1 cellular context compared by ENCODE assay signal in genomic region chr5:72281764-72282499, GRCh38.
TF ChIP-seq lines count a peak whose summit lies in the region.

No MANE protein-coding gene starts in this region.

TF ChIP-seq in K562, 482 proteins besides CTCF, POLR2A, EP300 and RAD21 (continued from another document and continues in another):
- TF ChIP-seq AFF1 (IDR thresholded peaks at IDR 0.05; ENCODE audit: low read depth in 1 of 2, partially characterized antibody in 2 of 2) = peak in 1 of 2 experiments; percentile 62
- TF ChIP-seq ZNF592 (IDR thresholded peaks at IDR 0.05) = peak; percentile 85
- no peak for TF ChIP-seq ZBTB2 (IDR thresholded peaks at IDR 0.05)
- TF ChIP-seq JUN (IDR thresholded peaks at IDR 0.05; ENCODE audit: borderline replicate concordance, low read depth, low read length) = peak; percentile 70; the same call in 1 of the 2 replicates
- no peak for TF ChIP-seq JUN (CRISPR knock-in tag; IDR thresholded peaks at IDR 0.05; ENCODE audit: borderline replicate concordance)
- no peak for TF ChIP-seq HDAC6 (IDR thresholded peaks at IDR 0.05; ENCODE audit: low read depth, low read length)
- TF ChIP-seq SAP30 (IDR thresholded peaks at IDR 0.05; ENCODE audit: borderline replicate concordance, insufficient read depth, low read depth, low read length, poor library complexity, severe bottlenecking) = no peak
- no peak for TF ChIP-seq MBD2 (IDR thresholded peaks at IDR 0.05; ENCODE audit: borderline replicate concordance, low read depth)
- TF ChIP-seq SMARCE1 (IDR thresholded peaks at IDR 0.05) = peak; percentile 70; the same call in 1 of the 2 replicates
- TF ChIP-seq BRD9 (IDR thresholded peaks at IDR 0.05; ENCODE audit: low read depth, partially characterized antibody) = peak; percentile 82
- TF ChIP-seq MTA2 (IDR thresholded peaks at IDR 0.05; ENCODE audit: low read depth) = peak; percentile 50
- TF ChIP-seq NBN (IDR thresholded peaks at IDR 0.05; ENCODE audit: low read depth) = peak; percentile 66
- TF ChIP-seq NR2C2 (CRISPR knock-in tag; IDR thresholded peaks at IDR 0.05) = no peak
- TF ChIP-seq NR2C2 (tag; IDR thresholded peaks at IDR 0.05) = peak; percentile 61; the same call in 1 of the 2 replicates
- peak; percentile 42; the same call in 1 of the 2 replicates for TF ChIP-seq PML (IDR thresholded peaks at IDR 0.05; ENCODE audit: low read length)
- peak; percentile 62 for TF ChIP-seq FOXJ2 (tag; IDR thresholded peaks at IDR 0.05)
- peak in 1 of 2 experiments; percentile 53; a peak in 1 of 4 replicates for TF ChIP-seq ARNT (IDR thresholded peaks at IDR 0.05)
- peak; percentile 21; the same call in 1 of the 2 replicates for TF ChIP-seq RNF2 (IDR thresholded peaks at IDR 0.05)
- peak; percentile 6; the same call in 1 of the 2 replicates for TF ChIP-seq SMAD4 (CRISPR knock-in tag; conservative IDR thresholded peaks at IDR 0.05)
- peak; percentile 27; the same call in 1 of the 2 replicates for TF ChIP-seq NFIC (IDR thresholded peaks at IDR 0.05)
- TF ChIP-seq RBFOX2 (IDR thresholded peaks at IDR 0.05; ENCODE audit: low read depth, low read length) = peak; percentile 82
- TF ChIP-seq JUNB (CRISPR knock-in tag; conservative IDR thresholded peaks at IDR 0.05) = peak; percentile 52; the same call in 1 of the 2 replicates
- TF ChIP-seq POLR2B (IDR thresholded peaks at IDR 0.05; ENCODE audit: low read depth, partially characterized antibody) = peak; percentile 69
- TF ChIP-seq MYNN (IDR thresholded peaks at IDR 0.05) = no peak
- no peak for TF ChIP-seq MYNN (CRISPR knock-in tag; IDR thresholded peaks at IDR 0.05)
- no peak for TF ChIP-seq OTX1 (CRISPR knock-in tag; IDR thresholded peaks at IDR 0.05)
- no peak for TF ChIP-seq CBX2 (IDR thresholded peaks at IDR 0.05; ENCODE audit: insufficient read depth, low read length, poor library complexity, severe bottlenecking)
- peak; percentile 51 for TF ChIP-seq TAL1 (IDR thresholded peaks at IDR 0.05)
- peak; percentile 99 for TF ChIP-seq MEIS2 (IDR thresholded peaks at IDR 0.05; ENCODE audit: partially characterized antibody)
- TF ChIP-seq DMBX1 (CRISPR knock-in tag; IDR thresholded peaks at IDR 0.05; ENCODE audit: borderline replicate concordance) = peak; percentile 85
- TF ChIP-seq SMAD3 (CRISPR knock-in tag; conservative IDR thresholded peaks at IDR 0.05) = 0 out of 2 replicates have a peak, but pooled peaks have one; percentile 65
- peak; percentile 62 for TF ChIP-seq ZNF239 (CRISPR knock-in tag; IDR thresholded peaks at IDR 0.05)
- peak; percentile 33; the same call in 1 of the 2 replicates for TF ChIP-seq CBFA2T3 (IDR thresholded peaks at IDR 0.05)
- 0 out of 2 replicates have a peak, but pooled peaks have one; percentile 11 for TF ChIP-seq NCOR1 (IDR thresholded peaks at IDR 0.05)
- peak in 1 of 2 experiments; percentile 82; a peak in 2 of 4 replicates for TF ChIP-seq TEAD1 (CRISPR knock-in tag; IDR thresholded peaks at IDR 0.05)
- TF ChIP-seq JUND (IDR thresholded peaks at IDR 0.05; ENCODE audit: borderline replicate concordance, low read depth, low read length) = peak; percentile 92
- TF ChIP-seq JUND (tag; IDR thresholded peaks at IDR 0.05; ENCODE audit: borderline replicate concordance, low read depth, low read length) = peak; percentile 85; the same call in 2 of the 3 replicates
- TF ChIP-seq NR4A1 (CRISPR knock-in tag; IDR thresholded peaks at IDR 0.05) = no peak
- TF ChIP-seq NR4A1 (tag; IDR thresholded peaks at IDR 0.05) = 0 out of 2 replicates have a peak, but pooled peaks have one; percentile 61
- peak in 1 of 2 experiments; percentile 64; a peak in 1 of 4 replicates for TF ChIP-seq ZNF639 (CRISPR knock-in tag; conservative IDR thresholded peaks at IDR 0.05 in 1 of 2, IDR thresholded peaks at IDR 0.05 in 1 of 2)
- peak; percentile 18 to 33; a peak in 2 of 4 replicates for TF ChIP-seq MAZ (CRISPR knock-in tag; conservative IDR thresholded peaks at IDR 0.05 in 1 of 2, IDR thresholded peaks at IDR 0.05 in 1 of 2)
- no peak for TF ChIP-seq ZNF253 (CRISPR knock-in tag; conservative IDR thresholded peaks at IDR 0.05)
- peak; percentile 28; the same call in 1 of the 2 replicates for TF ChIP-seq MTA1 (IDR thresholded peaks at IDR 0.05; ENCODE audit: borderline replicate concordance)
- no peak; the same call in 1 of the 2 replicates for TF ChIP-seq KLF6 (CRISPR knock-in tag; IDR thresholded peaks at IDR 0.05; ENCODE audit: borderline replicate concordance)
- peak; percentile 51; the same call in 1 of the 2 replicates for TF ChIP-seq SMARCC2 (IDR thresholded peaks at IDR 0.05; ENCODE audit: low read depth)
- peak; percentile 95 for TF ChIP-seq ATF7 (IDR thresholded peaks at IDR 0.05)
- TF ChIP-seq DPF2 (IDR thresholded peaks at IDR 0.05) = peak; percentile 84
- TF ChIP-seq ZNF197 (CRISPR knock-in tag; IDR thresholded peaks at IDR 0.05; ENCODE audit: low read depth) = peak; percentile 63; the same call in 1 of the 2 replicates
- peak; percentile 96 for TF ChIP-seq GTF2E2 (tag; IDR thresholded peaks at IDR 0.05)
- TF ChIP-seq HDAC2 (IDR thresholded peaks at IDR 0.05) = peak; percentile 16; the same call in 1 of the 2 replicates
- peak in 1 of 2 experiments; percentile 41; a peak in 2 of 4 replicates for TF ChIP-seq RCOR1 (IDR thresholded peaks at IDR 0.05; ENCODE audit: borderline replicate concordance in 1 of 2, low read depth in 2 of 2, low read length in 2 of 2)
- peak; percentile 56 for TF ChIP-seq TCF3 (CRISPR knock-in tag; IDR thresholded peaks at IDR 0.05)
- peak; percentile 31; the same call in 1 of the 2 replicates for TF ChIP-seq FOXM1 (IDR thresholded peaks at IDR 0.05; ENCODE audit: low read depth)
- no peak for TF ChIP-seq FOXM1 (CRISPR knock-in tag; IDR thresholded peaks at IDR 0.05; ENCODE audit: low read depth)
- peak; percentile 36 for TF ChIP-seq HDAC3 (IDR thresholded peaks at IDR 0.05; ENCODE audit: borderline replicate concordance, partially characterized antibody)
- no peak for TF ChIP-seq SIN3B (IDR thresholded peaks at IDR 0.05; ENCODE audit: low read depth)
- 0 out of 2 replicates have a peak, but pooled peaks have one; percentile 36 for TF ChIP-seq PTTG1 (tag; IDR thresholded peaks at IDR 0.05; ENCODE audit: low read depth)
- peak; percentile 33 for TF ChIP-seq TAF9B (IDR thresholded peaks at IDR 0.05; ENCODE audit: partially characterized antibody)
- peak; percentile 99 for TF ChIP-seq ATF3 (IDR thresholded peaks at IDR 0.05)
- no peak for TF ChIP-seq ATF3 (CRISPR knock-in tag; conservative IDR thresholded peaks at IDR 0.05)
- peak; percentile 46; the same call in 1 of the 2 replicates for TF ChIP-seq GMEB1 (CRISPR knock-in tag; IDR thresholded peaks at IDR 0.05)
